20 cellular contexts compared by ENCODE assay signal in the genomic region with DNA sequence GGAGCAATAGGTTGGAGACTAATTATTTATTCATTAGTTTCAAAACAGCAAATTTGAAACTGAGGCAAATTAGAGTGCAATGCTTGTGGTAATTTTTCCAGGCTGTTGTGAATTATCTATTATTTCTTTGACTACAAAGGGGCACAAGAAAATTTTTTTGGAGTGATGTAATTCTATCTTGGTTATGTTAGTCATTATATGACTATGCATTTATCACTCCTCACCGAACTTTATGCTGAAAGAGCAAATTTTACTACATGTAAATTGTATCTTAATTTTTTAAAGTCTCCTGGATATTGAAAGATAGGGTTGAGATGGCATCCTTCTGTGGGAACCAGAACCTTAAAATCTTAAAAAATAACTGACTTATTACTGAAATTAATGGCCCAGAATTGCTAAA.
DNase-seq lines count a peak whose midpoint lies in the region; ATAC-seq, FAIRE-seq and TF ChIP-seq lines count a peak whose summit lies in the region.
"Had no signal": no experiment of that assay in that cellular context is flagged by ENCODE, and none has a peak within 500 bp of the region (broad histone marks: within the 10 kb centered on the region; RNA-seq: fewer than 3 reads in every experiment).

No MANE protein-coding gene starts in this region.

- H4K20me1 ChIP-seq in GM23338 (replicated peaks; ENCODE audit: insufficient read depth), result no peaks in the 10 kb centered on the region
- no peaks in the 10 kb centered on the region for H4K20me1 ChIP-seq in endothelial cell of umbilical vein (replicated peaks; ENCODE audit: control insufficient read depth, extremely low read depth, insufficient read depth, low read length)

- no peak for DNase-seq in GM23338 (ENCODE audit: low spot score)
- DNase-seq in RWPE1 (ENCODE audit: low spot score), result peak; percentile 17
- peak; percentile 37 for DNase-seq in endothelial cell of umbilical vein (ENCODE audit: low read depth, low spot score)
- no peak for DNase-seq in neural crest cell (ENCODE audit: low read depth, low spot score)
- no peak for DNase-seq in substantia nigra (lab: John Stamatoyannopoulos, UW)
- no peak for DNase-seq in activated T-cell treated with anti-CD3 and anti-CD28 coated beads for 4 hours
- DNase-seq: activated B cell treated with CpG ODN at 0.5 μM for 24 hours; activated gamma-delta T cell; anterior cingulate cortex; DMS79 treated with DMSO at 0.1 percent for 48 hours; left ventricle myocardium superior; MG63; naive thymus-derived CD8-positive, alpha-beta T cell; NCI-H2029; NCI-H526; T-cell had no signal

- H2AFZ ChIP-seq in GM23338 (no peak overlapping the region), endothelial cell of umbilical vein (ENCODE audit: low read depth, low read length) (peak overlapping the region; percentile 37)

- H3K4me2 ChIP-seq in GM23338 (no peak overlapping the region), endothelial cell of umbilical vein (ENCODE audit: insufficient read depth, low read length) (peak overlapping the region; percentile 42)

- H3K27me3 ChIP-seq in GM23338 (ENCODE audit: insufficient read depth) (no peaks in the 10 kb centered on the region), endothelial cell of umbilical vein (ENCODE audit: control insufficient read depth in 2 of 2, insufficient read depth in 2 of 2, low read length in 2 of 2) (no peaks in the 10 kb centered on the region)
- H3K27me3 ChIP-seq: esophagus muscularis mucosa, MG63 had no signal

- H3K4me3 Mint-ChIP-seq in GM23338 (no peak overlapping the region), neural crest cell (no peak overlapping the region)
- H3K4me3 Mint-ChIP-seq: activated B cell treated with CpG ODN at 0.5 μM for 24 hours; B cell; naive thymus-derived CD8-positive, alpha-beta T cell; T-cell had no signal

- no peaks in the 10 kb centered on the region for H3F3A ChIP-seq in GM23338 (replicated peaks; ENCODE audit: low read depth)

- TF ChIP-seq CTCF in GM23338 (conservative IDR thresholded peaks at IDR 0.05; ENCODE audit: low read depth in 2 of 2) (no peak), RWPE1 (conservative IDR thresholded peaks at IDR 0.05; ENCODE audit: low read depth) (no peak), endothelial cell of umbilical vein (IDR thresholded peaks at IDR 0.05; ENCODE audit: extremely low read depth in 1 of 2, insufficient read depth in 1 of 2, low read depth in 1 of 2, low read length in 2 of 2) (no peak), neural crest cell (conservative IDR thresholded peaks at IDR 0.05) (no peak)

- no peaks in the 10 kb centered on the region for H3K9me3 ChIP-seq in endothelial cell of umbilical vein (replicated peaks; ENCODE audit: control insufficient read depth, insufficient read depth, low read length)
- H3K9me3 ChIP-seq: esophagus muscularis mucosa, MG63 had no signal

- no peak for ATAC-seq in GM23338
- no peak for ATAC-seq in HG02642 (IDR thresholded peaks at IDR 0.05; ENCODE audit: poor library complexity, unreplicated experiment)
- no peak for ATAC-seq in HG03175 (IDR thresholded peaks at IDR 0.05; ENCODE audit: unreplicated experiment)
- ATAC-seq: left ventricle myocardium superior; naive thymus-derived CD8-positive, alpha-beta T cell; T-cell had no signal

- no peaks in the 10 kb centered on the region for H3K9me2 ChIP-seq in GM23338 (ENCODE audit: insufficient read depth)

- POLR2A ChIA-PET in RWPE1 (lab: Yijun Ruan, JAX; ENCODE audit: low non-redundant PET), result no interaction called here
- POLR2A ChIA-PET in endothelial cell of umbilical vein (lab: Charles Lee), result no interaction called here

- no peaks in the 10 kb centered on the region for H3K36me3 ChIP-seq in GM23338 (ENCODE audit: insufficient read depth)
- no peaks in the 10 kb centered on the region for H3K36me3 ChIP-seq in endothelial cell of umbilical vein (ENCODE audit: control insufficient read depth in 2 of 2, extremely low read depth in 1 of 2, insufficient read depth in 2 of 2, low read length in 2 of 2)
- H3K36me3 ChIP-seq: esophagus muscularis mucosa, MG63 had no signal

- H3K4me3 ChIP-seq in GM23338 (no peak overlapping the region), endothelial cell of umbilical vein (replicated peaks in 1 of 3; ENCODE audit: insufficient read depth in 1 of 3, low read depth in 1 of 3, low read length in 3 of 3) (no peak overlapping the region)
- H3K4me3 ChIP-seq: esophagus muscularis mucosa, MG63 had no signal

- H3K4me1 ChIP-seq in GM23338 (ENCODE audit: insufficient read depth), result no peaks in the 10 kb centered on the region
- peaks cover 8% of the 10 kb centered on the region for H3K4me1 ChIP-seq in endothelial cell of umbilical vein (ENCODE audit: control insufficient read depth, extremely low read depth, insufficient read depth, low read length)
- H3K4me1 ChIP-seq: esophagus muscularis mucosa had no signal

- CTCF ChIA-PET in RWPE1 (lab: Yijun Ruan, JAX), result no interaction called here
- CTCF ChIA-PET in endothelial cell of umbilical vein (lab: Charles Lee), result interaction anchor here (1.1 kb wide), 1 partner anchor 569 kb away, joined by 5 read pairs; no protein-coding TSS in a partner anchor

- H3K9me3 Mint-ChIP-seq in GM23338 (no peaks in the 10 kb centered on the region), neural crest cell (no peaks in the 10 kb centered on the region)

- intact Hi-C loops in endothelial cell of umbilical vein (cut with micrococcal nuclease), result loop anchor here (5.0 kb wide), 1 partner anchor 105 kb away; no protein-coding TSS in a partner anchor

- no peak overlapping the region for H3K27ac ChIP-seq in GM23338 (ENCODE audit: low read depth)
- H3K27ac ChIP-seq in RWPE1, result no peak overlapping the region
- peak overlapping the region; percentile 15 for H3K27ac ChIP-seq in endothelial cell of umbilical vein (ENCODE audit: insufficient read depth, low read depth, low read length)
- H3K27ac ChIP-seq in substantia nigra (ENCODE audit: low read depth, low read length, poor library complexity, severe bottlenecking), result no peak overlapping the region
- H3K27ac ChIP-seq: esophagus muscularis mucosa had no signal

- peak; percentile 4 for FAIRE-seq in endothelial cell of umbilical vein (lab: Jason Lieb, UNC)

- BruUV-seq in endothelial cell of umbilical vein (replicated peaks; lab: Mats Ljungman, UMichigan), result no TSS peak

- H3K36me3 Mint-ChIP-seq in GM23338 (ENCODE audit: low read depth) (no peaks in the 10 kb centered on the region), neural crest cell (ENCODE audit: low read depth) (no peaks in the 10 kb centered on the region)
- H3K36me3 Mint-ChIP-seq: naive thymus-derived CD8-positive, alpha-beta T cell; T-cell had no signal

- H3K79me2 ChIP-seq in GM23338 (replicated peaks; ENCODE audit: insufficient read depth), result no peaks in the 10 kb centered on the region
- H3K79me2 ChIP-seq in endothelial cell of umbilical vein (ENCODE audit: control insufficient read depth, insufficient read depth, low read length), result no peaks in the 10 kb centered on the region

- no peak for TF ChIP-seq POLR2A in endothelial cell of umbilical vein (IDR thresholded peaks at IDR 0.05; ENCODE audit: low read depth, low read length)

- dilution Hi-C loops in endothelial cell of umbilical vein (cut with MboI; ENCODE audit: extremely low pct_ligation_motif_present, low sequenced_read_pairs), result no loop called here

- H3K4me1 Mint-ChIP-seq in GM23338 (no peaks in the 10 kb centered on the region), neural crest cell (peaks cover 11% of the 10 kb centered on the region)
- H3K4me1 Mint-ChIP-seq: activated B cell treated with CpG ODN at 0.5 μM for 24 hours; B cell; naive thymus-derived CD8-positive, alpha-beta T cell; T-cell had no signal

- H3K27me3 Mint-ChIP-seq in GM23338 (ENCODE audit: insufficient read depth, low read depth, poor library complexity), result peaks cover 2% of the 10 kb centered on the region
- no peaks in the 10 kb centered on the region for H3K27me3 Mint-ChIP-seq in neural crest cell (ENCODE audit: low read depth)
- H3K27me3 Mint-ChIP-seq: activated B cell treated with CpG ODN at 0.5 μM for 24 hours; B cell; naive thymus-derived CD8-positive, alpha-beta T cell; T-cell had no signal

- H3K9ac ChIP-seq in endothelial cell of umbilical vein (replicated peaks; ENCODE audit: extremely low read depth, insufficient read depth, low read length), result peak overlapping the region; percentile 4

- H3K9me1 ChIP-seq in endothelial cell of umbilical vein (replicated peaks; ENCODE audit: control insufficient read depth, extremely low read depth, insufficient read depth, low read length), result no peaks in the 10 kb centered on the region

- H3K27ac Mint-ChIP-seq in GM23338, result peak overlapping the region; percentile 44; the same call in 1 of the 2 replicates
- H3K27ac Mint-ChIP-seq in neural crest cell (ENCODE audit: unreplicated experiment), result peak overlapping the region; percentile 78
- H3K27ac Mint-ChIP-seq: activated B cell treated with CpG ODN at 0.5 μM for 24 hours; B cell; naive thymus-derived CD8-positive, alpha-beta T cell; T-cell had no signal

TF ChIP-seq in GM23338, 12 proteins besides CTCF, POLR2A, EP300 and RAD21:
- TF ChIP-seq ETS1 (IDR thresholded peaks at IDR 0.05) (no peak), STAT1 (IDR thresholded peaks at IDR 0.05; ENCODE audit: unreplicated experiment) (no peak)

TF ChIP-seq in endothelial cell of umbilical vein, 7 proteins besides CTCF, POLR2A, EP300 and RAD21:
- TF ChIP-seq POLR2AphosphoS5 (IDR thresholded peaks at IDR 0.05; ENCODE audit: insufficient read depth, low read depth, low read length) (no peak), JUN (IDR thresholded peaks at IDR 0.05; ENCODE audit: borderline replicate concordance, insufficient read depth, insufficient read length, low read depth) (peak; percentile 64), GATA2 (IDR thresholded peaks at IDR 0.05; ENCODE audit: insufficient read depth, insufficient read length, low read depth, low read length) (no peak), FOS (IDR thresholded peaks at IDR 0.05; ENCODE audit: borderline replicate concordance, insufficient read depth, low read length) (peak; percentile 38)
- TF ChIP-seq, protein P1, sequence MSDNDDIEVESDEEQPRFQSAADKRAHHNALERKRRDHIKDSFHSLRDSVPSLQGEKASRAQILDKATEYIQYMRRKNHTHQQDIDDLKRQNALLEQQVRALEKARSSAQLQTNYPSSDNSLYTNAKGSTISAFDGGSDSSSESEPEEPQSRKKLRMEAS (IDR thresholded peaks at IDR 0.05; ENCODE audit: insufficient read depth, insufficient read length), result no peak

Comparison
In these comparisons a context has a peak if more than half of its experiments do, and no peak if none do; other contexts are left out.
1. DNase-seq: peak in RWPE1 (single experiment) and endothelial cell of umbilical vein (single experiment); none in GM23338 (single experiment), neural crest cell (single experiment), substantia nigra (0 of 49) and activated T-cell treated with anti-CD3 and anti-CD28 coated beads for 4 hours (single experiment).